9 cellular contexts compared by ENCODE assay signal in the genomic region with DNA sequence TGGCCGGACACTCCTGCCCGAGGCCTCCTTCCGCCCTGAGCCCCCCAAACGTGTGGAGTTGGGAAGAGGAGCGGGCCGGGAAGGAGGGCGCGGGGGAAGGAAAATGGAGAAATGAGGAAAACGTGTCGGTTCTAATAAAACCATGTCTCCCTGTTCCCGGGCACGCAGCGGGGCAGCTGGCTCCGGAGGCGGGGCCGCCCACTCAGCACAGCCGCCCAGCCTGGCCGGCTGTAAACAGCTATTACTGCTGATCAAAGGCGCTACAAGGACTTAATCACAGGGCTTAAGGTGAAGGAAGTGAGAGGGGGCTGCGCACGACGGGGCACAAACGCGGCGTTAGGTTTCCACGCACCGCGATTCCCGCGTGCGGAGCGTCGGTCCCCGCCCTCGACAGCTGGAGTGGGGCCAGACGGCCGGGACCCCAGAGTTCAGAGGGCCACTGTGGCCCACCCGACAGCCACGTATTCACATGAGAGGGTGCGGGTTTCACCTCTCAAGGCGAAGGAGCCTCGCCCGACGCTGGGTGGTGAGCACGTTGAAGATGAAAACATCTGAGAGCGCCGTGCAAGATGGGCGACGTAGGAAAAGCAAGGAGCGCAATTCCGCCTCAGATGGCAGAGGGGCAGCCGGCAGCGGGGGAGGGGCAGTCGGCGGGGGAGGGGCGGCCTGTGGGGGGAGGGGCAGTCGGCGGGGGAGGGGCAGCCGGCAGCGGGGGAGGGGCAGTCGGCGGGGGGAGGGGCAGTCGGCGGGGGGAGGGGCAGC.
DNase-seq lines count a peak whose midpoint lies in the region; ATAC-seq, FAIRE-seq and TF ChIP-seq lines count a peak whose summit lies in the region.
"Had no signal": no experiment of that assay in that cellular context is flagged by ENCODE, and none has a peak within 500 bp of the region (broad histone marks: within the 10 kb centered on the region; RNA-seq: fewer than 3 reads in every experiment).

No MANE protein-coding gene starts in this region.

- FAIRE-seq in H54 (lab: Jason Lieb, UNC): no peak
- FAIRE-seq: astrocyte had no signal

- H3K27me3 Mint-ChIP-seq in activated T-helper 1 cell treated with anti-CD3 and anti-CD28 coated beads, Interleukin-12 subunit alpha, Interleukin-12 subunit beta, Interleukin-2, Interleukin-4 antibody, amounts not matched to agents 30 ng/mL and 10 ng/mL and 1 ng/mL, durations not matched to agents 14 hours and 24 hours and 36 hours (ENCODE audit: insufficient read depth): no peaks in the 10 kb centered on the region
- no peaks in the 10 kb centered on the region for H3K27me3 Mint-ChIP-seq in osteocyte (ENCODE audit: unreplicated experiment)

- DNase-seq in DMS53 (lab: John Stamatoyannopoulos, UW) (peak; percentile 87), NAMALWA (ENCODE audit: low spot score) (peak; percentile 37), osteocyte (ENCODE audit: extremely low spot score, unreplicated experiment) (peak; percentile 75), H54 (ENCODE audit: insufficient read length, low spot score) (no peak), T-helper 9 cell (no peak)
- DNase-seq in activated T-helper 1 cell treated with anti-CD3 and anti-CD28 coated beads, Interleukin-12 subunit alpha, Interleukin-12 subunit beta, Interleukin-2, Interleukin-4 antibody, amounts not matched to agents 30 ng/mL and 10 ng/mL and 1 ng/mL, durations not matched to agents 14 hours and 24 hours and 36 hours (ENCODE audit: low spot score): no peak

- H3K9me3 Mint-ChIP-seq in activated T-helper 1 cell treated with anti-CD3 and anti-CD28 coated beads, Interleukin-12 subunit alpha, Interleukin-12 subunit beta, Interleukin-2, Interleukin-4 antibody, amounts not matched to agents 30 ng/mL and 10 ng/mL and 1 ng/mL, durations not matched to agents 14 hours and 24 hours and 36 hours: peaks cover 4% of the 10 kb centered on the region
- peaks cover 10% of the 10 kb centered on the region for H3K9me3 Mint-ChIP-seq in osteocyte (ENCODE audit: unreplicated experiment)

- H3K27ac Mint-ChIP-seq in activated T-helper 1 cell treated with anti-CD3 and anti-CD28 coated beads, Interleukin-12 subunit alpha, Interleukin-12 subunit beta, Interleukin-2, Interleukin-4 antibody, amounts not matched to agents 30 ng/mL and 10 ng/mL and 1 ng/mL, durations not matched to agents 14 hours and 24 hours and 36 hours: peak overlapping the region; percentile 87
- no peak overlapping the region for H3K27ac Mint-ChIP-seq in osteocyte (ENCODE audit: unreplicated experiment)
- H3K27ac Mint-ChIP-seq: T-cell had no signal

- H3K36me3 Mint-ChIP-seq in activated T-helper 1 cell treated with anti-CD3 and anti-CD28 coated beads, Interleukin-12 subunit alpha, Interleukin-12 subunit beta, Interleukin-2, Interleukin-4 antibody, amounts not matched to agents 30 ng/mL and 10 ng/mL and 1 ng/mL, durations not matched to agents 14 hours and 24 hours and 36 hours (ENCODE audit: low read depth): peaks cover 1% of the 10 kb centered on the region
- H3K36me3 Mint-ChIP-seq in osteocyte (ENCODE audit: unreplicated experiment): peaks cover 3% of the 10 kb centered on the region
- H3K36me3 Mint-ChIP-seq: T-cell had no signal

- intact Hi-C loops in activated T-helper 1 cell treated with anti-CD3 and anti-CD28 coated beads, Interleukin-12 subunit alpha, Interleukin-12 subunit beta, Interleukin-2, Interleukin-4 antibody, amounts not matched to agents 30 ng/mL and 10 ng/mL and 1 ng/mL, durations not matched to agents 14 hours and 24 hours and 36 hours (cut with micrococcal nuclease): no loop called here

- no peak overlapping the region for H3K4me3 Mint-ChIP-seq in activated T-helper 1 cell treated with anti-CD3 and anti-CD28 coated beads, Interleukin-12 subunit alpha, Interleukin-12 subunit beta, Interleukin-2, Interleukin-4 antibody, amounts not matched to agents 30 ng/mL and 10 ng/mL and 1 ng/mL, durations not matched to agents 14 hours and 24 hours and 36 hours
- no peak overlapping the region for H3K4me3 Mint-ChIP-seq in osteocyte (ENCODE audit: unreplicated experiment)
- H3K4me3 Mint-ChIP-seq: T-cell had no signal

- no peak for ATAC-seq in HG03442 (IDR thresholded peaks at IDR 0.05; ENCODE audit: unreplicated experiment)

- TF ChIP-seq CTCF in osteocyte (IDR thresholded peaks at IDR 0.05): no peak

- H3K4me1 Mint-ChIP-seq in activated T-helper 1 cell treated with anti-CD3 and anti-CD28 coated beads, Interleukin-12 subunit alpha, Interleukin-12 subunit beta, Interleukin-2, Interleukin-4 antibody, amounts not matched to agents 30 ng/mL and 10 ng/mL and 1 ng/mL, durations not matched to agents 14 hours and 24 hours and 36 hours (ENCODE audit: low read depth): no peaks in the 10 kb centered on the region
- H3K4me1 Mint-ChIP-seq in osteocyte (ENCODE audit: unreplicated experiment): no peaks in the 10 kb centered on the region

- no peak for TF ChIP-seq POLR2A in H54 (IDR thresholded peaks at IDR 0.05; ENCODE audit: low read depth, low read length)

Comparison
In these comparisons a context has a peak if more than half of its experiments do, and no peak if none do; other contexts are left out.
1. DNase-seq: peak in DMS53 (single experiment), NAMALWA (single experiment) and osteocyte (single experiment); none in activated T-helper 1 cell treated with anti-CD3 and anti-CD28 coated beads, Interleukin-12 subunit alpha, Interleukin-12 subunit beta, Interleukin-2, Interleukin-4 antibody, amounts not matched to agents 30 ng/mL and 10 ng/mL and 1 ng/mL, durations not matched to agents 14 hours and 24 hours and 36 hours (single experiment), H54 (single experiment) and T-helper 9 cell (single experiment).